1 cellular context compared by ENCODE assay signal in the genomic region with DNA sequence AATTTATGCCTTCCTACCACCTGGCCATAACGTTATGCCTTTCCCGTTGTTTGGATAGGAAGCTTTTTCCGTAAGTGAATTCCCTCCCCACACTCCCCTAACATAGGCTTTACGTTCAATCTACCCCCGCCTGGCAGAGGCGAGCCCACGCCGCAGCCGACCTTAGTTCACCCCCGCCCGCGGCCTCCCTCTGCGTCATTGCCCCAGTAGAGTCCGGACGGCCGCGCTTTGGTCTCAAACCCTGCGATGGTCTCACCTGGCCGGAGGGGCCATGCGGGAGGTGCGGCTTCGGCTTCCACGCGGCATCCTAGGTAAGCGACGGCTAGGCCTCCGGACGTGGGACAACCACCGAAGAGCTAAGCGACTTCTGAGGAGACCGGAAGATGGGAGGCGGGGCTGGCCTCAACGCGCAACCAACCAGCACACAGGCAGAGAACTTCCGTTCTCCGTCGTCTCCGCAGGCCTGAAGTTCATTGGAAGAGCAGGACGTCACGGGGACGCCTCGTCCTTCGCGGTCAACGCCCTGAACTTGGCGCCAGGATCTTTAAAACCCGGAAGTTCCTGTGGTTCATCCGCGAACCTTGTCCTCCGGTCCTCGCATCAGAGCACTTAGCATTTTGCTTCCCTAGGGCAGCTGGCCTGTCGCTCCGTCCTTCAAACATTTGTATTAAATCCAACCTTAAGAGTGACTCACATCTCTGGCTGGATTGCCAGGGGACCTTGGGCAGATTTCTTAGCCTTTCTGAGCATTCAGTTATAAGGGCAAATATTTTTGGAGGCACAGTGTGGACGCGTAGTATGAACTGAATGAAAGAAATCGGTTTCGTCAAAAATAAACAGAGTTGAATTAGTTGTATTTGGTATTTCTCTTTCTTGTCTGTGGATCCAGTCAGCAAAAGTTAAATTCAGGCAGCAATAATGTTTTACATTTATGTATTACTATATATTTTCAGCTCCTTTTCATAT.
TF ChIP-seq lines count a peak whose summit lies in the region.

A gene with protein sequence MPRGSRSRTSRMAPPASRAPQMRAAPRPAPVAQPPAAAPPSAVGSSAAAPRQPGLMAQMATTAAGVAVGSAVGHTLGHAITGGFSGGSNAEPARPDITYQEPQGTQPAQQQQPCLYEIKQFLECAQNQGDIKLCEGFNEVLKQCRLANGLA (minus strand): TSS at position 369 of the 966 bp plus-strand sequence. CDS start 63 bp downstream, at position 306.

TF ChIP-seq in K562, 482 proteins besides CTCF, POLR2A, EP300 and RAD21 (continued from another document and continues in another):
- TF ChIP-seq, protein P1, sequence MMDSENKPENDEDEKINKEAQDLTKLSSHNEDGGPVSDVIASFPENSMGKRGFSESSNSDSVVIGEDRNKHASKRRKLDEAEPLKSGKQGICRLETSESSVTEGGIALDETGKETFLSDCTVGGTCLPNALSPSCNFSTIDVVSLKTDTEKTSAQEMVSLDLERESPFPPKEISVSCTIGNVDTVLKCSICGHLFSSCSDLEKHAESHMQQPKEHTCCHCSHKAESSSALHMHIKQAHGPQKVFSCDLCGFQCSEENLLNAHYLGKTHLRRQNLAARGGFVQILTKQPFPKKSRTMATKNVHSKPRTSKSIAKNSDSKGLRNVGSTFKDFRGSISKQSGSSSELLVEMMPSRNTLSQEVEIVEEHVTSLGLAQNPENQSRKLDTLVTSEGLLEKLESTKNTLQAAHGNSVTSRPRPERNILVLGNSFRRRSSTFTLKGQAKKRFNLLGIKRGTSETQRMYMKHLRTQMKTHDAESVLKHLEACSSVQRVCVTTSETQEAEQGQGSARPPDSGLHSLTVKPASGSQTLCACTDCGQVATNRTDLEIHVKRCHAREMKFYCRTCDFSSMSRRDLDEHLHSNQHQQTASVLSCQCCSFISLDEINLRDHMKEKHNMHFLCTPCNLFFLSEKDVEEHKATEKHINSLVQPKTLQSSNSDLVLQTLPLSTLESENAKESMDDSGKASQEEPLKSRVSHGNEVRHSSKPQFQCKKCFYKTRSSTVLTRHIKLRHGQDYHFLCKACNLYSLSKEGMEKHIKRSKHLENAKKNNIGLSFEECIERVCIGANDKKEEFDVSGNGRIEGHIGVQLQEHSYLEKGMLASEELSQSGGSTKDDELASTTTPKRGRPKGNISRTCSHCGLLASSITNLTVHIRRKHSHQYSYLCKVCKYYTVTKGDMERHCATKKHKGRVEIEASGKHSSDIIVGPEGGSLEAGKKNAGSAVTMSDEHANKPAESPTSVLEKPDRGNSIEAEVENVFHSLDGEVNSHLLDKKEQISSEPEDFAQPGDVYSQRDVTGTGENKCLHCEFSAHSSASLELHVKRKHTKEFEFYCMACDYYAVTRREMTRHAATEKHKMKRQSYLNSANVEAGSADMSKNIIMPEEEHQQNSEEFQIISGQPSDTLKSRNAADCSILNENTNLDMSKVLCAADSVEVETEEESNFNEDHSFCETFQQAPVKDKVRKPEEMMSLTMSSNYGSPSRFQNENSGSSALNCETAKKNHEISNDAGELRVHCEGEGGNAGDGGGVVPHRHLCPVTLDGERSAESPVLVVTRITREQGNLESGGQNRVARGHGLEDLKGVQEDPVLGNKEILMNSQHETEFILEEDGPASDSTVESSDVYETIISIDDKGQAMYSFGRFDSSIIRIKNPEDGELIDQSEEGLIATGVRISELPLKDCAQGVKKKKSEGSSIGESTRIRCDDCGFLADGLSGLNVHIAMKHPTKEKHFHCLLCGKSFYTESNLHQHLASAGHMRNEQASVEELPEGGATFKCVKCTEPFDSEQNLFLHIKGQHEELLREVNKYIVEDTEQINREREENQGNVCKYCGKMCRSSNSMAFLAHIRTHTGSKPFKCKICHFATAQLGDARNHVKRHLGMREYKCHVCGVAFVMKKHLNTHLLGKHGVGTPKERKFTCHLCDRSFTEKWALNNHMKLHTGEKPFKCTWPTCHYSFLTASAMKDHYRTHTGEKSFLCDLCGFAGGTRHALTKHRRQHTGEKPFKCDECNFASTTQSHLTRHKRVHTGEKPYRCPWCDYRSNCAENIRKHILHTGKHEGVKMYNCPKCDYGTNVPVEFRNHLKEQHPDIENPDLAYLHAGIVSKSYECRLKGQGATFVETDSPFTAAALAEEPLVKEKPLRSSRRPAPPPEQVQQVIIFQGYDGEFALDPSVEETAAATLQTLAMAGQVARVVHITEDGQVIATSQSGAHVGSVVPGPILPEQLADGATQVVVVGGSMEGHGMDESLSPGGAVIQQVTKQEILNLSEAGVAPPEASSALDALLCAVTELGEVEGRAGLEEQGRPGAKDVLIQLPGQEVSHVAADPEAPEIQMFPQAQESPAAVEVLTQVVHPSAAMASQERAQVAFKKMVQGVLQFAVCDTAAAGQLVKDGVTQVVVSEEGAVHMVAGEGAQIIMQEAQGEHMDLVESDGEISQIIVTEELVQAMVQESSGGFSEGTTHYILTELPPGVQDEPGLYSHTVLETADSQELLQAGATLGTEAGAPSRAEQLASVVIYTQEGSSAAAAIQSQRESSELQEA (IDR thresholded peaks at IDR 0.05; ENCODE audit: low read depth) = no peak
- TF ChIP-seq, protein P2, sequence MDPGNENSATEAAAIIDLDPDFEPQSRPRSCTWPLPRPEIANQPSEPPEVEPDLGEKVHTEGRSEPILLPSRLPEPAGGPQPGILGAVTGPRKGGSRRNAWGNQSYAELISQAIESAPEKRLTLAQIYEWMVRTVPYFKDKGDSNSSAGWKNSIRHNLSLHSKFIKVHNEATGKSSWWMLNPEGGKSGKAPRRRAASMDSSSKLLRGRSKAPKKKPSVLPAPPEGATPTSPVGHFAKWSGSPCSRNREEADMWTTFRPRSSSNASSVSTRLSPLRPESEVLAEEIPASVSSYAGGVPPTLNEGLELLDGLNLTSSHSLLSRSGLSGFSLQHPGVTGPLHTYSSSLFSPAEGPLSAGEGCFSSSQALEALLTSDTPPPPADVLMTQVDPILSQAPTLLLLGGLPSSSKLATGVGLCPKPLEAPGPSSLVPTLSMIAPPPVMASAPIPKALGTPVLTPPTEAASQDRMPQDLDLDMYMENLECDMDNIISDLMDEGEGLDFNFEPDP (CRISPR knock-in tag; IDR thresholded peaks at IDR 0.05) = no peak
- TF ChIP-seq CBX1 (IDR thresholded peaks at IDR 0.05; ENCODE audit: low read depth) (0 out of 2 replicates have a peak, but pooled peaks have one; percentile 46), ZNF695 (CRISPR knock-in tag; IDR thresholded peaks at IDR 0.05) (no peak), HDAC8 (tag; IDR thresholded peaks at IDR 0.05) (no peak), ZNF263 (CRISPR knock-in tag; IDR thresholded peaks at IDR 0.05; ENCODE audit: borderline replicate concordance) (peak; percentile 40; the same call in 1 of the 2 replicates), HMGN3 (IDR thresholded peaks at IDR 0.05; ENCODE audit: borderline replicate concordance, extremely low read depth, insufficient read length, low read depth, low read length) (peak; percentile 46), ZNF584 (CRISPR knock-in tag; IDR thresholded peaks at IDR 0.05; ENCODE audit: low read depth) (no peak), MEF2A (IDR thresholded peaks at IDR 0.05; ENCODE audit: control insufficient read depth, low read depth, low read length) (no peak), STAT5A (IDR thresholded peaks at IDR 0.05; ENCODE audit: borderline replicate concordance, low read length) (no peak; the same call in 1 of the 2 replicates), KDM1A (IDR thresholded peaks at IDR 0.05) (no peak), C11orf30 (IDR thresholded peaks at IDR 0.05; ENCODE audit: low read depth) (peak; percentile 64), CTBP1 (IDR thresholded peaks at IDR 0.05; ENCODE audit: borderline replicate concordance) (peak; percentile 68; the same call in 1 of the 2 replicates), ELF4 (CRISPR knock-in tag; IDR thresholded peaks at IDR 0.05) (0 out of 2 replicates have a peak, but pooled peaks have one; percentile 15), ZNF274 (IDR thresholded peaks at IDR 0.05; ENCODE audit: borderline replicate concordance, low read depth, low read length) (no peak), ZNF165 (CRISPR knock-in tag; IDR thresholded peaks at IDR 0.05; ENCODE audit: borderline replicate concordance) (no peak), ZBTB17 (CRISPR knock-in tag; IDR thresholded peaks at IDR 0.05) (no peak), HMG20A (CRISPR knock-in tag; conservative IDR thresholded peaks at IDR 0.05) (no peak)
- TF ChIP-seq, protein P3, sequence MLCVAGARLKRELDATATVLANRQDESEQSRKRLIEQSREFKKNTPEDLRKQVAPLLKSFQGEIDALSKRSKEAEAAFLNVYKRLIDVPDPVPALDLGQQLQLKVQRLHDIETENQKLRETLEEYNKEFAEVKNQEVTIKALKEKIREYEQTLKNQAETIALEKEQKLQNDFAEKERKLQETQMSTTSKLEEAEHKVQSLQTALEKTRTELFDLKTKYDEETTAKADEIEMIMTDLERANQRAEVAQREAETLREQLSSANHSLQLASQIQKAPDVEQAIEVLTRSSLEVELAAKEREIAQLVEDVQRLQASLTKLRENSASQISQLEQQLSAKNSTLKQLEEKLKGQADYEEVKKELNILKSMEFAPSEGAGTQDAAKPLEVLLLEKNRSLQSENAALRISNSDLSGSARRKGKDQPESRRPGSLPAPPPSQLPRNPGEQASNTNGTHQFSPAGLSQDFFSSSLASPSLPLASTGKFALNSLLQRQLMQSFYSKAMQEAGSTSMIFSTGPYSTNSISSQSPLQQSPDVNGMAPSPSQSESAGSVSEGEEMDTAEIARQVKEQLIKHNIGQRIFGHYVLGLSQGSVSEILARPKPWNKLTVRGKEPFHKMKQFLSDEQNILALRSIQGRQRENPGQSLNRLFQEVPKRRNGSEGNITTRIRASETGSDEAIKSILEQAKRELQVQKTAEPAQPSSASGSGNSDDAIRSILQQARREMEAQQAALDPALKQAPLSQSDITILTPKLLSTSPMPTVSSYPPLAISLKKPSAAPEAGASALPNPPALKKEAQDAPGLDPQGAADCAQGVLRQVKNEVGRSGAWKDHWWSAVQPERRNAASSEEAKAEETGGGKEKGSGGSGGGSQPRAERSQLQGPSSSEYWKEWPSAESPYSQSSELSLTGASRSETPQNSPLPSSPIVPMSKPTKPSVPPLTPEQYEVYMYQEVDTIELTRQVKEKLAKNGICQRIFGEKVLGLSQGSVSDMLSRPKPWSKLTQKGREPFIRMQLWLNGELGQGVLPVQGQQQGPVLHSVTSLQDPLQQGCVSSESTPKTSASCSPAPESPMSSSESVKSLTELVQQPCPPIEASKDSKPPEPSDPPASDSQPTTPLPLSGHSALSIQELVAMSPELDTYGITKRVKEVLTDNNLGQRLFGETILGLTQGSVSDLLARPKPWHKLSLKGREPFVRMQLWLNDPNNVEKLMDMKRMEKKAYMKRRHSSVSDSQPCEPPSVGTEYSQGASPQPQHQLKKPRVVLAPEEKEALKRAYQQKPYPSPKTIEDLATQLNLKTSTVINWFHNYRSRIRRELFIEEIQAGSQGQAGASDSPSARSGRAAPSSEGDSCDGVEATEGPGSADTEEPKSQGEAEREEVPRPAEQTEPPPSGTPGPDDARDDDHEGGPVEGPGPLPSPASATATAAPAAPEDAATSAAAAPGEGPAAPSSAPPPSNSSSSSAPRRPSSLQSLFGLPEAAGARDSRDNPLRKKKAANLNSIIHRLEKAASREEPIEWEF (CRISPR knock-in tag; IDR thresholded peaks at IDR 0.05) = no peak
- TF ChIP-seq, protein P4, sequence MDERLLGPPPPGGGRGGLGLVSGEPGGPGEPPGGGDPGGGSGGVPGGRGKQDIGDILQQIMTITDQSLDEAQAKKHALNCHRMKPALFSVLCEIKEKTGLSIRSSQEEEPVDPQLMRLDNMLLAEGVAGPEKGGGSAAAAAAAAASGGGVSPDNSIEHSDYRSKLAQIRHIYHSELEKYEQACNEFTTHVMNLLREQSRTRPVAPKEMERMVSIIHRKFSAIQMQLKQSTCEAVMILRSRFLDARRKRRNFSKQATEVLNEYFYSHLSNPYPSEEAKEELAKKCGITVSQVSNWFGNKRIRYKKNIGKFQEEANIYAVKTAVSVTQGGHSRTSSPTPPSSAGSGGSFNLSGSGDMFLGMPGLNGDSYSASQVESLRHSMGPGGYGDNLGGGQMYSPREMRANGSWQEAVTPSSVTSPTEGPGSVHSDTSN (CRISPR knock-in tag; IDR thresholded peaks at IDR 0.05; ENCODE audit: low read depth) = peak; percentile 91
- TF ChIP-seq, protein P4 (tag; conservative IDR thresholded peaks at IDR 0.05; ENCODE audit: low read depth) = peak; percentile 99
- TF ChIP-seq, protein P5, sequence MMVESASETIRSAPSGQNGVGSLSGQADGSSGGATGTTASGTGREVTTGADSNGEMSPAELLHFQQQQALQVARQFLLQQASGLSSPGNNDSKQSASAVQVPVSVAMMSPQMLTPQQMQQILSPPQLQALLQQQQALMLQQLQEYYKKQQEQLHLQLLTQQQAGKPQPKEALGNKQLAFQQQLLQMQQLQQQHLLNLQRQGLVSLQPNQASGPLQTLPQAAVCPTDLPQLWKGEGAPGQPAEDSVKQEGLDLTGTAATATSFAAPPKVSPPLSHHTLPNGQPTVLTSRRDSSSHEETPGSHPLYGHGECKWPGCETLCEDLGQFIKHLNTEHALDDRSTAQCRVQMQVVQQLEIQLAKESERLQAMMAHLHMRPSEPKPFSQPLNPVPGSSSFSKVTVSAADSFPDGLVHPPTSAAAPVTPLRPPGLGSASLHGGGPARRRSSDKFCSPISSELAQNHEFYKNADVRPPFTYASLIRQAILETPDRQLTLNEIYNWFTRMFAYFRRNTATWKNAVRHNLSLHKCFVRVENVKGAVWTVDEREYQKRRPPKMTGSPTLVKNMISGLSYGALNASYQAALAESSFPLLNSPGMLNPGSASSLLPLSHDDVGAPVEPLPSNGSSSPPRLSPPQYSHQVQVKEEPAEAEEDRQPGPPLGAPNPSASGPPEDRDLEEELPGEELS (CRISPR knock-in tag; IDR thresholded peaks at IDR 0.05; ENCODE audit: borderline replicate concordance) = no peak
- TF ChIP-seq, protein P6, sequence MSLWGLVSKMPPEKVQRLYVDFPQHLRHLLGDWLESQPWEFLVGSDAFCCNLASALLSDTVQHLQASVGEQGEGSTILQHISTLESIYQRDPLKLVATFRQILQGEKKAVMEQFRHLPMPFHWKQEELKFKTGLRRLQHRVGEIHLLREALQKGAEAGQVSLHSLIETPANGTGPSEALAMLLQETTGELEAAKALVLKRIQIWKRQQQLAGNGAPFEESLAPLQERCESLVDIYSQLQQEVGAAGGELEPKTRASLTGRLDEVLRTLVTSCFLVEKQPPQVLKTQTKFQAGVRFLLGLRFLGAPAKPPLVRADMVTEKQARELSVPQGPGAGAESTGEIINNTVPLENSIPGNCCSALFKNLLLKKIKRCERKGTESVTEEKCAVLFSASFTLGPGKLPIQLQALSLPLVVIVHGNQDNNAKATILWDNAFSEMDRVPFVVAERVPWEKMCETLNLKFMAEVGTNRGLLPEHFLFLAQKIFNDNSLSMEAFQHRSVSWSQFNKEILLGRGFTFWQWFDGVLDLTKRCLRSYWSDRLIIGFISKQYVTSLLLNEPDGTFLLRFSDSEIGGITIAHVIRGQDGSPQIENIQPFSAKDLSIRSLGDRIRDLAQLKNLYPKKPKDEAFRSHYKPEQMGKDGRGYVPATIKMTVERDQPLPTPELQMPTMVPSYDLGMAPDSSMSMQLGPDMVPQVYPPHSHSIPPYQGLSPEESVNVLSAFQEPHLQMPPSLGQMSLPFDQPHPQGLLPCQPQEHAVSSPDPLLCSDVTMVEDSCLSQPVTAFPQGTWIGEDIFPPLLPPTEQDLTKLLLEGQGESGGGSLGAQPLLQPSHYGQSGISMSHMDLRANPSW (CRISPR knock-in tag; IDR thresholded peaks at IDR 0.05) = peak; percentile 46; the same call in 1 of the 2 replicates
